ENCODE assay signal across 8 cellular contexts in genomic region chr19:8005534-8006256, GRCh38. TPM values are rescaled to one million over a fixed set of nuclear protein-coding genes. Genes with fewer than 3 reads are reported as not detected.
DNase-seq lines count a peak whose midpoint lies in the region; ATAC-seq, FAIRE-seq and TF ChIP-seq lines count a peak whose summit lies in the region.

Gene ELAVL1 (minus strand): TSS chr19:8005641. CDS start chr19:7991815, 13,826 bp downstream.

- TF ChIP-seq CTCF in BE2C (IDR thresholded peaks at IDR 0.05; ENCODE audit: low read depth, low read length) (no peak), lung (IDR thresholded peaks at IDR 0.05; ENCODE audit: control extremely low read depth, extremely low read depth) (no peak)
- TF ChIP-seq CTCF in activated CD8-positive, alpha-beta T cell treated with anti-CD3 and anti-CD28 coated beads for 36 hours (IDR thresholded peaks at IDR 0.05), result no peak

- CTCF ChIA-PET in activated CD8-positive, alpha-beta T cell treated with anti-CD3 and anti-CD28 coated beads for 36 hours (lab: Charles Lee), result interaction anchor here (0.8 to 2.8 kb wide), 4 partner anchors 19 to 177 kb away, joined by 3 to 13 read pairs (median 3); partner anchors contain the start of gene TIMM44

- H3K9me3 Mint-ChIP-seq in activated CD8-positive, alpha-beta T cell treated with anti-CD3 and anti-CD28 coated beads for 36 hours, result no peaks in the 10 kb centered on the region

- POLR2A ChIA-PET in activated CD8-positive, alpha-beta T cell treated with anti-CD3 and anti-CD28 coated beads for 36 hours (lab: Charles Lee), result interaction anchor here (0.6 to 2.5 kb wide), 5 partner anchors 9 to 385 kb away, joined by 3 to 11 read pairs (median 5); partner anchors contain the start of gene TIMM44

- peak within 1 kb of the TSS; percentile 90 for H3K4me3 Mint-ChIP-seq in activated CD8-positive, alpha-beta T cell treated with anti-CD3 and anti-CD28 coated beads for 36 hours

- WGBS in ectodermal cell, 2 experiments, result 0 to 1% methylated on average over 98 of the region's 98 CpGs
- WGBS in lung, 2 donors, result 0 to 1% methylated on average over 36 to 98 of the region's 98 CpGs

- peaks cover 15% of the 10 kb centered on the region for H3K36me3 Mint-ChIP-seq in activated CD8-positive, alpha-beta T cell treated with anti-CD3 and anti-CD28 coated beads for 36 hours (ENCODE audit: low read depth)

- DNase-seq in BE2C, result peak; percentile 95
- peak; percentile 97 for DNase-seq in GM19239 (ENCODE audit: insufficient read length, low spot score)
- peak; percentile 88 for DNase-seq in NCI-H82 (lab: John Stamatoyannopoulos, UW)
- DNase-seq in activated CD8-positive, alpha-beta T cell treated with anti-CD3 and anti-CD28 coated beads for 36 hours, result peak; percentile 90
- peak; percentile 84 for DNase-seq in lung (ENCODE audit: low spot score)
- DNase-seq in stimulated activated CD4-positive, alpha-beta T cell treated with anti-CD3 and anti-CD28 coated beads, TNF-alpha, amount 100 ng/mL, for 24 hours (ENCODE audit: low read depth in 3 of 3), result peak; percentile 80 to 89 (median 81)

- H3K27ac ChIP-seq in ectodermal cell (ENCODE audit: insufficient read depth, low read depth, low read length, poor library complexity, severe bottlenecking) (peak within 1 kb of the TSS; percentile 57), lung (ENCODE audit: low read depth in 1 of 2, low read length in 1 of 2) (peak within 1 kb of the TSS; percentile 87 to 96)

- ATAC-seq in HG03520 (IDR thresholded peaks at IDR 0.05; ENCODE audit: unreplicated experiment) (peak; percentile 56), lung (ENCODE audit: insufficient read depth, low FRiP score) (peak; percentile 98)
- ATAC-seq in activated CD8-positive, alpha-beta T cell treated with anti-CD3 and anti-CD28 coated beads for 36 hours, result peak; percentile 91

- H3K4me1 Mint-ChIP-seq in activated CD8-positive, alpha-beta T cell treated with anti-CD3 and anti-CD28 coated beads for 36 hours (ENCODE audit: low read depth), result peaks cover 31% of the 10 kb centered on the region

- H3K4me3 ChIP-seq in BE2C (ENCODE audit: low read depth, low read length) (peak within 1 kb of the TSS; percentile 92), ectodermal cell (ENCODE audit: insufficient read depth, low read depth, low read length) (peak within 1 kb of the TSS; percentile 71), lung (peak within 1 kb of the TSS; percentile 88)

- H3K9me3 ChIP-seq in BE2C (no peaks in the 10 kb centered on the region), ectodermal cell (ENCODE audit: control insufficient read depth, low read length) (no peaks in the 10 kb centered on the region), lung (ENCODE audit: control insufficient read depth in 2 of 2, insufficient read depth in 1 of 2, low read length in 1 of 2) (no peaks in the 10 kb centered on the region)

- H3K27me3 Mint-ChIP-seq in activated CD8-positive, alpha-beta T cell treated with anti-CD3 and anti-CD28 coated beads for 36 hours, result no peaks in the 10 kb centered on the region

- H3K36me3 ChIP-seq in BE2C (peaks cover 14% of the 10 kb centered on the region), ectodermal cell (ENCODE audit: control insufficient read depth, insufficient read depth, low read length) (peaks cover 4% of the 10 kb centered on the region), lung (ENCODE audit: control insufficient read depth in 2 of 2, insufficient read depth in 2 of 2, low read length in 2 of 2) (peaks cover 0 to 4% of the 10 kb centered on the region in 2 donors)

- no peaks in the 10 kb centered on the region for H3K27me3 ChIP-seq in BE2C
- no peaks in the 10 kb centered on the region for H3K27me3 ChIP-seq in ectodermal cell (ENCODE audit: control insufficient read depth, insufficient read depth, low read length, poor library complexity, severe bottlenecking)
- no peaks in the 10 kb centered on the region for H3K27me3 ChIP-seq in lung (ENCODE audit: control insufficient read depth, insufficient read depth)

- intact Hi-C loops in activated CD8-positive, alpha-beta T cell treated with anti-CD3 and anti-CD28 coated beads for 36 hours (cut with micrococcal nuclease), result loop anchor here (10.0 kb wide), 1 partner anchor 61 kb away; the partner anchor contains the start of gene TIMM44

- peak within 1 kb of the TSS; percentile 89 for H3K27ac Mint-ChIP-seq in activated CD8-positive, alpha-beta T cell treated with anti-CD3 and anti-CD28 coated beads for 36 hours

- H3K4me1 ChIP-seq in BE2C (no peaks in the 10 kb centered on the region; the same call in 1 of the 2 replicates), ectodermal cell (ENCODE audit: control insufficient read depth, insufficient read depth, low read length) (peaks cover 11% of the 10 kb centered on the region), lung (ENCODE audit: control insufficient read depth in 2 of 2, insufficient read depth in 2 of 2, low read length in 2 of 2) (peaks cover 9 to 24% of the 10 kb centered on the region in 2 donors)

- FAIRE-seq in GM19239 (lab: Jason Lieb, UNC), result peak; percentile 66

RNA-seq across cellular contexts. Expression of gene ELAVL1, which starts in this region (rescaled TPM):
- 58.0 TPM for polyA plus RNA-seq in BE2C (2012; ENCODE audit: insufficient read depth, insufficient read length, low read depth)
- 100 to 1,000 TPM; 161 to 164 TPM for total RNA-seq in activated CD8-positive, alpha-beta T cell treated with anti-CD3 and anti-CD28 coated beads for 36 hours
- polyA plus RNA-seq in ectodermal cell (2013, experiment 1 of 4), result 167 TPM
- polyA plus RNA-seq in ectodermal cell (2013, experiment 2 of 4), result 169 TPM
- 137 TPM for polyA plus RNA-seq in ectodermal cell (2013, experiment 3 of 4)
- 144 TPM for polyA plus RNA-seq in ectodermal cell (2013, experiment 4 of 4)
- total RNA-seq in lung, result 10 to 100 TPM; 61.0 to 72.8 TPM
- polyA plus RNA-seq in lung, result 10 to 100 TPM; 15.0 to 33.0 TPM

Comparison
In these comparisons a context has a peak if more than half of its experiments do, and no peak if none do; other contexts are left out.
1. Peak in every context shown above with its lines: DNase-seq, ATAC-seq, H3K4me3 ChIP-seq and H3K27ac ChIP-seq.